11 cellular contexts compared by ENCODE assay signal in genomic region chr9:97307500-97308163, GRCh38. TPM values are rescaled to one million over a fixed set of nuclear protein-coding genes. Genes with fewer than 3 reads are reported as not detected.
A peak's percentile ranks its signal among the peaks of the same experiment; 100 is the strongest.
DNase-seq lines count a peak whose midpoint lies in the region; ATAC-seq and TF ChIP-seq lines count a peak whose summit lies in the region.
"Had no signal": no experiment of that assay in that cellular context is flagged by ENCODE, and none has a peak within 500 bp of the region (broad histone marks: within the 10 kb centered on the region; RNA-seq: fewer than 3 reads in every experiment).

Gene CCDC180, plus strand, starts transcription at chr9:97307659. Its CDS starts 405 bp downstream, at chr9:97308064.

- TF ChIP-seq CTCF in natural killer cell (IDR thresholded peaks at IDR 0.05) (no peak), glutamatergic neuron (IDR thresholded peaks at IDR 0.05; ENCODE audit: partially characterized antibody, unreplicated experiment) (no peak)

- H2AK5ac ChIP-seq in neuronal stem cell (ENCODE audit: low read depth, low read length): no peak within 1 kb of the TSS

- H4K91ac ChIP-seq in neuronal stem cell (ENCODE audit: low read depth, low read length, poor library complexity): no peak within 1 kb of the TSS

- H3K27ac Mint-ChIP-seq in natural killer cell: no peak within 1 kb of the TSS
- no peak within 1 kb of the TSS for H3K27ac Mint-ChIP-seq in natural killer cell treated with Interleukin-12 subunit alpha and Interleukin-12 subunit beta and Interleukin-15 and Interleukin-18, amount 100 ng/mL, for 72 hours
- H3K27ac Mint-ChIP-seq in glutamatergic neuron (ENCODE audit: unreplicated experiment): no peak within 1 kb of the TSS
- H3K27ac Mint-ChIP-seq in effector memory CD8-positive, alpha-beta T cell: no peak within 1 kb of the TSS

- peak within 1 kb of the TSS; percentile 61 for H3K23ac ChIP-seq in neuronal stem cell (ENCODE audit: low read depth, low read length, poor library complexity)

- no peak within 1 kb of the TSS for H2BK12ac ChIP-seq in neuronal stem cell (ENCODE audit: low read length)

- H3K4me1 ChIP-seq in neuronal stem cell (ENCODE audit: control insufficient read depth in 2 of 2, insufficient read depth in 1 of 2, low read depth in 1 of 2, low read length in 2 of 2): peaks cover 0 to 7% of the 10 kb centered on the region in 2 donors
- H3K4me1 ChIP-seq in aorta (ENCODE audit: control insufficient read depth in 1 of 2, insufficient read depth in 2 of 2, low read length in 2 of 2): no peaks in the 10 kb centered on the region
- H3K4me1 ChIP-seq: SJSA1 had no signal

- H3K9me3 Mint-ChIP-seq in natural killer cell (no peaks in the 10 kb centered on the region), glutamatergic neuron (ENCODE audit: unreplicated experiment) (peaks cover 1% of the 10 kb centered on the region)
- no peaks in the 10 kb centered on the region for H3K9me3 Mint-ChIP-seq in natural killer cell treated with Interleukin-12 subunit alpha and Interleukin-12 subunit beta and Interleukin-15 and Interleukin-18, amount 100 ng/mL, for 72 hours
- peaks cover 0 to 7% of the 10 kb centered on the region in 2 donors for H3K9me3 Mint-ChIP-seq in effector memory CD8-positive, alpha-beta T cell

- H3K14ac ChIP-seq in neuronal stem cell (ENCODE audit: low read length): no peak within 1 kb of the TSS

- ATAC-seq in natural killer cell (no peak), aorta (ENCODE audit: low FRiP score) (peak; percentile 63)
- ATAC-seq in natural killer cell treated with Interleukin-12 subunit alpha and Interleukin-12 subunit beta and Interleukin-15 and Interleukin-18, amount 100 ng/mL, for 72 hours: no peak
- no peak for ATAC-seq in effector memory CD8-positive, alpha-beta T cell (replicated peaks)

- H3K4me2 ChIP-seq in neuronal stem cell (ENCODE audit: insufficient read depth, low read length, poor library complexity, severe bottlenecking): peak within 1 kb of the TSS; percentile 40

- H3K9me3 ChIP-seq in neuronal stem cell (replicated peaks in 1 of 2; ENCODE audit: control insufficient read depth in 2 of 2, insufficient read depth in 1 of 2, low read depth in 1 of 2, low read length in 2 of 2): no peaks in the 10 kb centered on the region
- no peaks in the 10 kb centered on the region for H3K9me3 ChIP-seq in aorta (ENCODE audit: control insufficient read depth, low read length)
- H3K9me3 ChIP-seq: SJSA1 had no signal

- intact Hi-C loops in natural killer cell (cut with micrococcal nuclease) (no loop called here), aorta (cut with DNase I) (no loop called here)

- H2AFZ ChIP-seq in neuronal stem cell (ENCODE audit: low read length): peak within 1 kb of the TSS; percentile 70

- H3K36me3 Mint-ChIP-seq in natural killer cell: no peaks in the 10 kb centered on the region
- H3K36me3 Mint-ChIP-seq in natural killer cell treated with Interleukin-12 subunit alpha and Interleukin-12 subunit beta and Interleukin-15 and Interleukin-18, amount 100 ng/mL, for 72 hours: no peaks in the 10 kb centered on the region
- no peaks in the 10 kb centered on the region for H3K36me3 Mint-ChIP-seq in glutamatergic neuron (ENCODE audit: unreplicated experiment)
- H3K36me3 Mint-ChIP-seq in effector memory CD8-positive, alpha-beta T cell (ENCODE audit: insufficient read depth): peaks cover 4% of the 10 kb centered on the region

- H3K4ac ChIP-seq in neuronal stem cell (ENCODE audit: low read length): no peak within 1 kb of the TSS

- H3K79me1 ChIP-seq in neuronal stem cell (ENCODE audit: low read depth, low read length): no peaks in the 10 kb centered on the region

- no peak within 1 kb of the TSS for H3K9ac ChIP-seq in neuronal stem cell (ENCODE audit: low read depth, low read length, poor library complexity)

- no peak within 1 kb of the TSS for H2BK5ac ChIP-seq in neuronal stem cell (ENCODE audit: low read length)

- no CpG with 5 or more reads among the region's 42 CpGs for WGBS in neuronal stem cell (ENCODE audit: extremely low coverage in 2 of 2, insufficient read length in 2 of 2, insufficient replicate concordance in 1 of 2), 2 donors
- 11 to 19% methylated on average over 42 of the region's 42 CpGs for WGBS in aorta, 2 donors

- H3K36me3 ChIP-seq in neuronal stem cell (replicated peaks in 1 of 2; ENCODE audit: control insufficient read depth in 2 of 2, insufficient read depth in 2 of 2, low read length in 2 of 2) (peaks cover 2 to 17% of the 10 kb centered on the region in 2 donors), aorta (ENCODE audit: control insufficient read depth in 1 of 2, insufficient read depth in 2 of 2, low read length in 1 of 2) (no peaks in the 10 kb centered on the region)
- H3K36me3 ChIP-seq: SJSA1 had no signal

- no peaks in the 10 kb centered on the region for H3K27me3 ChIP-seq in neuronal stem cell (ENCODE audit: control insufficient read depth in 3 of 3, insufficient read depth in 3 of 3, low read depth in 1 of 3, low read length in 3 of 3)
- no peaks in the 10 kb centered on the region for H3K27me3 ChIP-seq in aorta (ENCODE audit: control insufficient read depth in 1 of 2, insufficient read depth in 2 of 2, low read length in 1 of 2)

- H3K18ac ChIP-seq in neuronal stem cell (ENCODE audit: low read length): peak within 1 kb of the TSS; percentile 4

- no peak within 1 kb of the TSS for H4K8ac ChIP-seq in neuronal stem cell (ENCODE audit: low read depth, low read length)

- peaks cover 5 to 9% of the 10 kb centered on the region in 2 donors for H3K27me3 Mint-ChIP-seq in natural killer cell (ENCODE audit: low read depth in 2 of 2)
- peaks cover 0 to 9% of the 10 kb centered on the region in 2 donors for H3K27me3 Mint-ChIP-seq in natural killer cell treated with Interleukin-12 subunit alpha and Interleukin-12 subunit beta and Interleukin-15 and Interleukin-18, amount 100 ng/mL, for 72 hours
- H3K27me3 Mint-ChIP-seq in glutamatergic neuron (ENCODE audit: unreplicated experiment): no peaks in the 10 kb centered on the region
- peaks cover 10 to 12% of the 10 kb centered on the region in 2 donors for H3K27me3 Mint-ChIP-seq in effector memory CD8-positive, alpha-beta T cell

- H2BK120ac ChIP-seq in neuronal stem cell (ENCODE audit: low read depth, low read length): no peak within 1 kb of the TSS

- no peak for DNase-seq in natural killer cell
- no peak for DNase-seq in natural killer cell treated with Interleukin-12 subunit alpha and Interleukin-12 subunit beta and Interleukin-15 and Interleukin-18, amount 100 ng/mL, for 72 hours (ENCODE audit: low spot score)
- DNase-seq in glutamatergic neuron: no peak
- DNase-seq in neuronal stem cell (ENCODE audit: low spot score): no peak
- no peak for DNase-seq in aorta
- no peak for DNase-seq in effector memory CD8-positive, alpha-beta T cell
- DNase-seq in OCI-M1 (lab: John Stamatoyannopoulos, UW): no peak
- no peak for DNase-seq in DMS153 (lab: John Stamatoyannopoulos, UW)
- DNase-seq: cortex of kidney, NCI-H1436 treated with DMSO at 0.1 percent for 48 hours had no signal

- H3K27ac ChIP-seq in neuronal stem cell (replicated peaks; ENCODE audit: low read length) (no peak within 1 kb of the TSS), aorta (ENCODE audit: low read depth in 1 of 2, low read length in 2 of 2) (no peak within 1 kb of the TSS)
- H3K27ac ChIP-seq: SJSA1 had no signal

- peak within 1 kb of the TSS in 1 of 2 donors; percentile 40 for H3K4me3 ChIP-seq in neuronal stem cell (ENCODE audit: low read length in 2 of 2)
- no peak within 1 kb of the TSS for H3K4me3 ChIP-seq in aorta (ENCODE audit: low read length in 2 of 2)
- H3K4me3 ChIP-seq: SJSA1 had no signal

- H2BK15ac ChIP-seq in neuronal stem cell (ENCODE audit: low read length): no peak within 1 kb of the TSS

- H3K4me3 Mint-ChIP-seq in natural killer cell (no peak within 1 kb of the TSS), glutamatergic neuron (ENCODE audit: unreplicated experiment) (no peak within 1 kb of the TSS)
- H3K4me3 Mint-ChIP-seq in natural killer cell treated with Interleukin-12 subunit alpha and Interleukin-12 subunit beta and Interleukin-15 and Interleukin-18, amount 100 ng/mL, for 72 hours: no peak within 1 kb of the TSS
- H3K4me3 Mint-ChIP-seq in effector memory CD8-positive, alpha-beta T cell: no peak within 1 kb of the TSS

- H3K4me1 Mint-ChIP-seq in natural killer cell: no peaks in the 10 kb centered on the region
- H3K4me1 Mint-ChIP-seq in natural killer cell treated with Interleukin-12 subunit alpha and Interleukin-12 subunit beta and Interleukin-15 and Interleukin-18, amount 100 ng/mL, for 72 hours (ENCODE audit: low read depth in 2 of 2): no peaks in the 10 kb centered on the region
- H3K4me1 Mint-ChIP-seq in glutamatergic neuron (ENCODE audit: low read depth, unreplicated experiment): no peaks in the 10 kb centered on the region
- H3K4me1 Mint-ChIP-seq in effector memory CD8-positive, alpha-beta T cell (ENCODE audit: low read depth in 2 of 2): no peaks in the 10 kb centered on the region

RNA-seq across cellular contexts. Expression of gene CCDC180, which starts in this region (rescaled TPM):
- total RNA-seq in natural killer cell: 10 to 100 TPM; 11.9 to 17.8 (median 15.1) TPM
- 1 to 10 TPM; 2.3 to 4.9 TPM for total RNA-seq in natural killer cell treated with Interleukin-12 subunit alpha and Interleukin-12 subunit beta and Interleukin-15 and Interleukin-18, amount 100 ng/mL, for 72 hours
- total RNA-seq in glutamatergic neuron (ENCODE audit: unreplicated experiment): 13.1 TPM
- 2.5 TPM for polyA plus RNA-seq in neuronal stem cell (2013, experiment 1 of 2)
- 2.8 TPM for polyA plus RNA-seq in neuronal stem cell (2013, experiment 2 of 2)
- total RNA-seq in aorta: 1 to 10 TPM; 5.3 to 8.5 TPM
- polyA plus RNA-seq in aorta: 1 to 10 TPM; 4.1 to 5.2 TPM
